24 cellular contexts compared by ENCODE assay signal in the genomic region with DNA sequence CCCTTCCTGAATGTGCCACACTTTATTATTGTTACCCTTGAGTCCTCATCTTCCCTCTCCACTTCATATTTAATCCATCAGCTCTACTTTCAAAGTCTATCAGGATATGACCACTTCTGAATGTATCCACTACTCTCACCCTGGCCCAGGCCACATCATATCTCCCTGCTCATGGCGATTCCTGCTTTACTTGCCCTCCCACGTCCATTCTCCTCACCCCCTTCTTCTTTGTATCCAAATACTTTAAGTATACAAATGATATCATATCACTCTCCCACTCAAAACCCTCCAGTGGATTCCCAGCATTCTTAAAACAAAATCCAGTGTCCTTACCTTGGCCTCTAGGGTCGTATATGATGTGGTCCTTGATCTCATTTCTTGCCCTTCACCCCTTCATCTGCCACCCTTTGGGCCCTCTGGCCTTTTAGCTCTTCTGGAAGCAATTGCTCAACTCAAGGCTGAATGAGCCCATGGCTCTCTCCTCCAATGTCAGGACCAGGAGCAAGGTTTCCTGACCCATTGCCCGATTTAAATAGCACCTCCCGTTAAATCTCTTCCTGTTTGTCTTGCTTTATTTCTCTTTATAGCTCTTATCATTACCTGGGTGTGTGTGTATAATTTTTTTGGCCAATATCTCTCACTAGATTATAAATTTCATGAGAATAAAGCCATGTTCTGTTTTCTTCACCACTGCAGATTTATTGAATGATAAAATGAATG.
"Had no signal": no experiment of that assay in that cellular context is flagged by ENCODE, and none has a peak within 500 bp of the region (broad histone marks: within the 10 kb centered on the region; RNA-seq: fewer than 3 reads in every experiment).

No MANE protein-coding gene starts in this region.

- H3K4me3 Mint-ChIP-seq: natural killer cell; stimulated activated naive B cell treated with anti-CD40 and anti-IgM and Interleukin-4, amounts not matched to agents 10 μg/mL and 1 μg/mL and 100 μg/mL, for 72 hours; stimulated activated naive CD8-positive, alpha-beta T cell treated with anti-CD3 and anti-CD28 coated beads, Interleukin-15, Interleukin-2, amounts not matched to agents 100 ng/mL and 50 ng/mL, for 24 hours had no signal

- H2AFZ ChIP-seq: parathyroid adenoma had no signal

- H3K36me3 Mint-ChIP-seq: natural killer cell had no signal

- H3K27ac ChIP-seq: dorsolateral prefrontal cortex, gastroesophageal sphincter, lower lobe of right lung, neutrophil, parathyroid adenoma, right lobe of liver, thoracic aorta, tibial nerve, upper lobe of right lung, uterus had no signal

- FAIRE-seq: small intestine had no signal

- H3K27me3 ChIP-seq: gastroesophageal sphincter, heart right ventricle, neutrophil, right lobe of liver, upper lobe of right lung, uterus had no signal

- H3K9me3 ChIP-seq: gastroesophageal sphincter, lower lobe of right lung, neutrophil, right lobe of liver, thoracic aorta, tibial nerve, upper lobe of right lung, uterus had no signal

- H3K9ac ChIP-seq: parathyroid adenoma had no signal

- H3K36me3 ChIP-seq: gastroesophageal sphincter, lower lobe of right lung, neutrophil, right lobe of liver, thoracic aorta, tibial nerve, upper lobe of right lung, uterus had no signal

- H3K4me1 ChIP-seq: gastroesophageal sphincter, lower lobe of right lung, right lobe of liver, tibial nerve, upper lobe of right lung, uterus had no signal

- ATAC-seq: gastroesophageal sphincter; left ventricle myocardium superior; lower lobe of right lung; natural killer cell; right lobe of liver; stimulated activated naive B cell treated with anti-CD40 and anti-IgM and Interleukin-4, amounts not matched to agents 10 μg/mL and 1 μg/mL and 100 μg/mL, for 72 hours; upper lobe of right lung had no signal

- H3K4me1 Mint-ChIP-seq: natural killer cell had no signal

- H3K4me3 ChIP-seq: dorsolateral prefrontal cortex, gastroesophageal sphincter, heart right ventricle, lower lobe of right lung, right lobe of liver, thoracic aorta, tibial nerve, upper lobe of right lung, uterus had no signal

- H3K9me3 Mint-ChIP-seq: natural killer cell; stimulated activated naive B cell treated with anti-CD40 and anti-IgM and Interleukin-4, amounts not matched to agents 10 μg/mL and 1 μg/mL and 100 μg/mL, for 72 hours; stimulated activated naive CD8-positive, alpha-beta T cell treated with anti-CD3 and anti-CD28 coated beads, Interleukin-15, Interleukin-2, amounts not matched to agents 100 ng/mL and 50 ng/mL, for 24 hours had no signal

- H3K27ac Mint-ChIP-seq: natural killer cell; stimulated activated naive CD8-positive, alpha-beta T cell treated with anti-CD3 and anti-CD28 coated beads, Interleukin-15, Interleukin-2, amounts not matched to agents 100 ng/mL and 50 ng/mL, for 24 hours had no signal

- DNase-seq: dorsolateral prefrontal cortex; effector CD4-positive, alpha-beta T cell; foreskin fibroblast; glutamatergic neuron; heart right ventricle; hippocampal formation; islet precursor cell; kidney glomerular epithelial cell; left ventricle myocardium superior; lower lobe of right lung; natural killer cell; right lobe of liver; small intestine; stimulated activated CD4-positive, alpha-beta T cell treated with anti-CD3 and anti-CD28 coated beads, Interleukin-15, amount 100 ng/mL, for 24 hours; stimulated activated CD4-positive, alpha-beta T cell treated with anti-CD3 and anti-CD28 coated beads, Interleukin-2, amount 100 ng/mL, for 48 hours; stimulated activated naive B cell treated with anti-CD40 and anti-IgM and Interleukin-4, amounts not matched to agents 10 μg/mL and 1 μg/mL and 100 μg/mL, for 72 hours; upper lobe of right lung; uterus had no signal
